Comparison of ENCODE assay signal across 7 cellular contexts in genomic region chr3:72818092-72818721, GRCh38. TPM values are rescaled to one million over a fixed set of nuclear protein-coding genes. Genes with fewer than 3 reads are reported as not detected.
A peak's percentile ranks its signal among the peaks of the same experiment; 100 is the strongest.
DNase-seq lines count a peak whose midpoint lies in the region; TF ChIP-seq lines count a peak whose summit lies in the region.

No MANE protein-coding gene starts in this region.

- peak; percentile 73 for TF ChIP-seq CTCF in GM10248 (IDR thresholded peaks at IDR 0.05; ENCODE audit: control extremely low read depth, extremely low read depth, low read depth, missing control alignments)
- peak; percentile 40 for TF ChIP-seq CTCF in coronary artery (IDR thresholded peaks at IDR 0.05)
- TF ChIP-seq CTCF in osteocyte (IDR thresholded peaks at IDR 0.05) = peak; percentile 89

- H3K27me3 Mint-ChIP-seq in osteocyte (ENCODE audit: unreplicated experiment) = no peaks in the 10 kb centered on the region

- H3K36me3 Mint-ChIP-seq in osteocyte (ENCODE audit: unreplicated experiment) = peaks cover 14% of the 10 kb centered on the region

- DNase-seq in GM10248 (ENCODE audit: extremely low spot score) (no peak), NAMALWA (ENCODE audit: low spot score) (peak; percentile 1), coronary artery (ENCODE audit: low spot score) (no peak), osteocyte (ENCODE audit: extremely low spot score, unreplicated experiment) (no peak), cerebellar nuclear complex (lab: John Stamatoyannopoulos, UW) (no peak)
- DNase-seq in stimulated activated naive CD4-positive, alpha-beta T cell (lab: John Stamatoyannopoulos, UW) = no peak
- no peak for DNase-seq in stimulated activated CD4-positive, alpha-beta T cell treated with anti-CD3 and anti-CD28 coated beads, Interleukin-15, amount 100 ng/mL, for 24 hours

- H3K4me1 Mint-ChIP-seq in osteocyte (ENCODE audit: unreplicated experiment) = peaks cover 5% of the 10 kb centered on the region

- H3K27ac Mint-ChIP-seq in osteocyte (ENCODE audit: unreplicated experiment) = no peak overlapping the region

- CTCF ChIA-PET in GM10248 (lab: Yijun Ruan, JAX) = interaction anchor here (0.7 to 8.4 kb wide), 15 partner anchors 9 to 1108 kb away, joined by 3 to 101 read pairs (median 3); no protein-coding TSS in a partner anchor

- H3K4me3 Mint-ChIP-seq in osteocyte (ENCODE audit: unreplicated experiment) = no peak overlapping the region

- H3K4me3 ChIP-seq in coronary artery = no peak overlapping the region

- POLR2A ChIA-PET in GM10248 (lab: Yijun Ruan, JAX) = no interaction called here

- no peak overlapping the region for H3K27ac ChIP-seq in coronary artery

- H3K9me3 Mint-ChIP-seq in osteocyte (ENCODE audit: unreplicated experiment) = no peaks in the 10 kb centered on the region

RNA-seq across cellular contexts. Expression of gene SHQ1, which starts 30.0 kb away (rescaled TPM):
- total RNA-seq in osteocyte = 18.0 and 19.2 TPM in 2 replicates
